8 cellular contexts compared by ENCODE assay signal in genomic region chr5:177453852-177454396, GRCh38. TPM values are rescaled to one million over a fixed set of nuclear protein-coding genes. Genes with fewer than 3 reads are reported as not detected.
DNase-seq lines count a peak whose midpoint lies in the region; ATAC-seq and TF ChIP-seq lines count a peak whose summit lies in the region.

No MANE protein-coding gene starts in this region.

- H3K36me3 ChIP-seq in GM23338 (ENCODE audit: insufficient read depth), result peaks cover 8% of the 10 kb centered on the region; the same call in 1 of the 2 replicates
- H3K36me3 ChIP-seq in Panc1 (ENCODE audit: control insufficient read depth, insufficient read depth, low read length), result peaks cover 3% of the 10 kb centered on the region; the same call in 1 of the 2 replicates
- H3K36me3 ChIP-seq in parathyroid adenoma (ENCODE audit: control insufficient read depth, insufficient read depth, low read length), result no peaks in the 10 kb centered on the region

- H3K27ac ChIP-seq in GM23338 (ENCODE audit: low read depth) (no peak overlapping the region), Panc1 (ENCODE audit: low read length) (peak overlapping the region; percentile 78), parathyroid adenoma (peak overlapping the region; percentile 9)

- no TSS peak for BruUV-seq in Panc1 (replicated peaks; lab: Mats Ljungman, UMichigan)

- H3K36me3 Mint-ChIP-seq in GM23338 (ENCODE audit: low read depth), result peaks cover 21% of the 10 kb centered on the region

- TF ChIP-seq CTCF in GM23338 (conservative IDR thresholded peaks at IDR 0.05; ENCODE audit: low read depth in 2 of 2), result no peak
- no peak for TF ChIP-seq CTCF in Panc1 (IDR thresholded peaks at IDR 0.05)
- TF ChIP-seq CTCF in epithelial cell of proximal tubule (conservative IDR thresholded peaks at IDR 0.05; ENCODE audit: low read depth, low read length), result no peak
- no peak for TF ChIP-seq CTCF in parathyroid adenoma (IDR thresholded peaks at IDR 0.05)
- no peak for TF ChIP-seq CTCF in omental fat pad (IDR thresholded peaks at IDR 0.05)

- POLR2A ChIA-PET in Panc1 (lab: Charles Lee), result interaction anchor here (0.6 to 0.7 kb wide), 2 partner anchors 75 to 101 kb away, joined by 4 to 6 read pairs; no protein-coding TSS in a partner anchor

- H3K4me1 Mint-ChIP-seq in GM23338, result peaks cover 26% of the 10 kb centered on the region

- H3K27me3 Mint-ChIP-seq in GM23338 (ENCODE audit: insufficient read depth, low read depth, poor library complexity), result peaks cover 35% of the 10 kb centered on the region

- in situ Hi-C loops in Panc1 (cut with HindIII; ENCODE audit: low pct_unique_long_range_greater_than_20kb, low sequenced_read_pairs), result no loop called here

- H3K27me3 ChIP-seq in GM23338 (ENCODE audit: insufficient read depth) (peaks cover 20% of the 10 kb centered on the region), Panc1 (ENCODE audit: control insufficient read depth, insufficient read depth, low read length) (no peaks in the 10 kb centered on the region), parathyroid adenoma (ENCODE audit: control insufficient read depth, insufficient read depth, low read length) (peaks cover 4% of the 10 kb centered on the region)

- ATAC-seq in GM23338 (peak; percentile 1), Panc1 (peak; percentile 18), omental fat pad (ENCODE audit: low FRiP score) (no peak)

- 0 out of 2 replicates have a peak overlapping the region, but pooled peaks have one; percentile 65 for H3K27ac Mint-ChIP-seq in GM23338

- H3K9me3 ChIP-seq in Panc1 (ENCODE audit: control insufficient read depth, insufficient read depth, low read depth, low read length), result no peaks in the 10 kb centered on the region
- no peaks in the 10 kb centered on the region for H3K9me3 ChIP-seq in parathyroid adenoma (ENCODE audit: control insufficient read depth, low read length)

- peaks cover 3% of the 10 kb centered on the region; the same call in 2 of the 3 replicates for H3K9me3 Mint-ChIP-seq in GM23338

- no peak overlapping the region for H3K9ac ChIP-seq in parathyroid adenoma

- H2AFZ ChIP-seq in GM23338 (no peak overlapping the region), parathyroid adenoma (peak overlapping the region; percentile 63)

- peak overlapping the region; percentile 96 for H3K4me2 ChIP-seq in GM23338
- H3K4me2 ChIP-seq in parathyroid adenoma (ENCODE audit: low read length), result peak overlapping the region; percentile 96

- DNase-seq in GM23338 (ENCODE audit: low spot score) (peak; percentile 53), Panc1 (ENCODE audit: low read depth, low spot score) (no peak), epithelial cell of proximal tubule (ENCODE audit: low read depth) (no peak), omental fat pad (ENCODE audit: low spot score) (no peak), DMS114 treated with DMSO at 0.1 percent for 48 hours (lab: John Stamatoyannopoulos, UW; ENCODE audit: unreplicated experiment) (no peak), UCSD-AML1 (lab: John Stamatoyannopoulos, UW; ENCODE audit: unreplicated experiment) (no peak)

- intact Hi-C loops in Panc1 (cut with micrococcal nuclease; ENCODE audit: unreplicated experiment), result loop anchor here (10.0 kb wide), 1 partner anchor 139 kb away; the partner anchor contains the start of gene MXD3

- H3F3A ChIP-seq in GM23338 (replicated peaks; ENCODE audit: low read depth), result peaks cover 40% of the 10 kb centered on the region

- no peaks in the 10 kb centered on the region for H3K9me2 ChIP-seq in GM23338 (ENCODE audit: insufficient read depth)

- peaks cover 21% of the 10 kb centered on the region; the same call in 1 of the 2 replicates for H4K20me1 ChIP-seq in GM23338 (replicated peaks; ENCODE audit: insufficient read depth)

- H3K4me1 ChIP-seq in GM23338 (ENCODE audit: insufficient read depth) (peaks cover 19% of the 10 kb centered on the region), Panc1 (ENCODE audit: control insufficient read depth, insufficient read depth, low read length) (peaks cover 47% of the 10 kb centered on the region), parathyroid adenoma (peaks cover 8% of the 10 kb centered on the region)

- H3K4me3 ChIP-seq in GM08714 (ENCODE audit: low read length) (peak overlapping the region; percentile 51; the same call in 1 of the 2 replicates), GM23338 (peak overlapping the region; percentile 85), Panc1 (ENCODE audit: low read depth in 2 of 2, low read length in 2 of 2) (peak overlapping the region; percentile 50 to 61), epithelial cell of proximal tubule (ENCODE audit: low read depth, low read length) (peak overlapping the region; percentile 69), parathyroid adenoma (ENCODE audit: low read depth, low read length) (no peak overlapping the region)

- CTCF ChIA-PET in Panc1 (lab: Charles Lee), result interaction anchor here (0.7 to 3.3 kb wide), 7 partner anchors 14 to 128 kb away, joined by 3 to 29 read pairs (median 6); partner anchors contain the start of gene GRK6

- no peaks in the 10 kb centered on the region; the same call in 1 of the 2 replicates for H3K79me2 ChIP-seq in GM23338 (replicated peaks; ENCODE audit: insufficient read depth)
- no peaks in the 10 kb centered on the region for H3K79me2 ChIP-seq in parathyroid adenoma

- peak overlapping the region; percentile 85 for H3K4me3 Mint-ChIP-seq in GM23338

TF ChIP-seq in GM23338, 12 proteins besides CTCF, POLR2A, EP300 and RAD21:
- TF ChIP-seq ZNF114 (CRISPR knock-in tag; IDR thresholded peaks at IDR 0.05) (no peak), CREB1 (CRISPR knock-in tag; IDR thresholded peaks at IDR 0.05; ENCODE audit: low read depth) (no peak), POLR2AphosphoS5 (IDR thresholded peaks at IDR 0.05; ENCODE audit: low read depth) (peak; percentile 35; the same call in 1 of the 2 replicates), ZNF331 (CRISPR knock-in tag; IDR thresholded peaks at IDR 0.05; ENCODE audit: low read depth) (no peak), EZH2 (IDR thresholded peaks at IDR 0.05; ENCODE audit: low read depth, unreplicated experiment) (no peak)

RNA-seq across cellular contexts. Expression of gene PRR7, which starts 7.3 kb away (rescaled TPM):
- 6.4 and 9.7 TPM in 2 replicates for total RNA-seq in GM23338 (2014; rRNA removed; shearing (Covaris generic))
- 7.6 and 7.7 TPM in 2 replicates for polyA plus RNA-seq in GM23338 (2016; fragmentation: Nextera tagmentation; extraction: Ambion mirVana)
- total RNA-seq in Panc1 (2021; ENCODE audit: unreplicated experiment) (39.2 TPM), epithelial cell of proximal tubule (28.4 and 30.9 TPM in 2 replicates), omental fat pad (1 to 10 TPM in 3 of 4 donors, not detected in 1; 1.6 to 2.8 (median 2.1) TPM)
- 61.1 TPM for polyA plus RNA-seq in Panc1 (2012; ENCODE audit: insufficient read length)

RNA-seq across cellular contexts. Expression of gene DBN1, which starts 19.5 kb away (rescaled TPM):
- total RNA-seq in GM23338 (2014; rRNA removed; shearing (Covaris generic)), result 242 and 290 TPM in 2 replicates
- 102 and 106 TPM in 2 replicates for polyA plus RNA-seq in GM23338 (2016; fragmentation: Nextera tagmentation; extraction: Ambion mirVana)
- total RNA-seq in Panc1 (2021; ENCODE audit: unreplicated experiment), result 195 TPM
- polyA plus RNA-seq in Panc1 (2012; ENCODE audit: insufficient read length), result 379 TPM
- total RNA-seq in epithelial cell of proximal tubule, result 430 and 471 TPM in 2 replicates
- total RNA-seq in omental fat pad, result 10 to 100 TPM; 33.5 to 78.5 (median 38.3) TPM

RNA-seq across cellular contexts. Expression of gene GRK6, which starts 27.4 kb away (rescaled TPM):
- 37.2 and 56.8 TPM in 2 replicates for total RNA-seq in GM23338 (2014; rRNA removed; shearing (Covaris generic))
- polyA plus RNA-seq in GM23338 (2016; fragmentation: Nextera tagmentation; extraction: Ambion mirVana), result 13.0 and 18.7 TPM in 2 replicates
- total RNA-seq in Panc1 (2021; ENCODE audit: unreplicated experiment) (56.1 TPM), epithelial cell of proximal tubule (66.5 and 95.8 TPM in 2 replicates), omental fat pad (10 to 100 TPM; 16.1 to 45.5 (median 27.2) TPM)
- 68.7 TPM for polyA plus RNA-seq in Panc1 (2012; ENCODE audit: insufficient read length)

RNA-seq across cellular contexts. Expression of gene PDLIM7, which starts 43.5 kb away (rescaled TPM):
- total RNA-seq in GM23338 (2014; rRNA removed; shearing (Covaris generic)), result 73.0 and 94.7 TPM in 2 replicates
- 128 TPM in 2 replicates for polyA plus RNA-seq in GM23338 (2016; fragmentation: Nextera tagmentation; extraction: Ambion mirVana)
- 62.9 TPM for total RNA-seq in Panc1 (2021; ENCODE audit: unreplicated experiment)
- 56.8 TPM for polyA plus RNA-seq in Panc1 (2012; ENCODE audit: insufficient read length)
- 286 and 420 TPM in 2 replicates for total RNA-seq in epithelial cell of proximal tubule
- 10 to 100 TPM; 20.0 to 63.2 (median 34.2) TPM for total RNA-seq in omental fat pad

RNA-seq across cellular contexts. Expression of gene F12, which starts 44.6 kb away (rescaled TPM):
- 2.6 and 2.9 TPM in 2 replicates for total RNA-seq in GM23338 (2014; rRNA removed; shearing (Covaris generic))
- 8.0 and 8.1 TPM in 2 replicates for polyA plus RNA-seq in GM23338 (2016; fragmentation: Nextera tagmentation; extraction: Ambion mirVana)
- 13.4 TPM for total RNA-seq in Panc1 (2021; ENCODE audit: unreplicated experiment)
- 51.9 TPM for polyA plus RNA-seq in Panc1 (2012; ENCODE audit: insufficient read length)
- 9.2 and 12.9 TPM in 2 replicates for total RNA-seq in epithelial cell of proximal tubule
- total RNA-seq in omental fat pad, result 1 to 10 TPM in 1 of 4 donors, under 1 TPM in 3; 0.38 to 3.0 (median 0.63) TPM
